Comparison of ENCODE assay signal across 8 cellular contexts in genomic region chr19:57814505-57815246, GRCh38. TPM values are rescaled to one million over a fixed set of nuclear protein-coding genes. Genes with fewer than 3 reads are reported as not detected.
DNase-seq lines count a peak whose midpoint lies in the region; TF ChIP-seq lines count a peak whose summit lies in the region.

Gene ZNF552 (minus strand): TSS chr19:57814913. CDS start chr19:57814743, 170 bp downstream.

- H3K9me2 ChIP-seq in OCI-LY1 (ENCODE audit: low read depth, low read length): no peaks in the 10 kb centered on the region

- no peak within 1 kb of the TSS for H2AFZ ChIP-seq in OCI-LY1 (ENCODE audit: low read length)

- peak within 1 kb of the TSS; percentile 98 for H3K9ac ChIP-seq in HUES6 (ENCODE audit: low read length)
- peak within 1 kb of the TSS; percentile 92 for H3K9ac ChIP-seq in OCI-LY1 (ENCODE audit: low read length)

- no peaks in the 10 kb centered on the region for H3F3A ChIP-seq in OCI-LY1 (ENCODE audit: insufficient read depth, low read length)

- no peak for TF ChIP-seq CTCF in GM20000 (IDR thresholded peaks at IDR 0.05; ENCODE audit: extremely low read depth, missing control alignments)
- no peak for TF ChIP-seq CTCF in OCI-LY1 (IDR thresholded peaks at IDR 0.05; ENCODE audit: low read length)
- no peak for TF ChIP-seq CTCF in epithelial cell of esophagus (IDR thresholded peaks at IDR 0.05; ENCODE audit: insufficient read depth, low read depth, low read length, missing control alignments)

- H3K4me3 ChIP-seq in HUES6 (ENCODE audit: low read depth, low read length): peak within 1 kb of the TSS; percentile 96
- H3K4me3 ChIP-seq in OCI-LY1 (ENCODE audit: low read depth, low read length, poor library complexity, severe bottlenecking): peak within 1 kb of the TSS; percentile 94
- peak within 1 kb of the TSS; percentile 90 for H3K4me3 ChIP-seq in epithelial cell of esophagus (ENCODE audit: low read length)
- H3K4me3 ChIP-seq in mononuclear cell (ENCODE audit: low read length): peak within 1 kb of the TSS; percentile 59

- H3K27ac ChIP-seq in HUES6 (ENCODE audit: low read depth, low read length) (peak within 1 kb of the TSS; percentile 64; the same call in 1 of the 2 replicates), OCI-LY1 (ENCODE audit: low read depth, low read length, poor library complexity, severe bottlenecking) (peak within 1 kb of the TSS; percentile 8)

- peaks cover 9% of the 10 kb centered on the region for H3K79me2 ChIP-seq in OCI-LY1 (ENCODE audit: insufficient read depth, low read length)

- H3K4me1 ChIP-seq in HUES6 (ENCODE audit: control insufficient read depth, insufficient read depth, low read length): peaks cover 20% of the 10 kb centered on the region
- peaks cover 38% of the 10 kb centered on the region for H3K4me1 ChIP-seq in OCI-LY1 (ENCODE audit: insufficient read depth, low read length, severe bottlenecking)
- H3K4me1 ChIP-seq in mononuclear cell (ENCODE audit: insufficient read depth, low read length): peaks cover 39% of the 10 kb centered on the region

- H3K36me3 ChIP-seq in HUES6 (ENCODE audit: control insufficient read depth, insufficient read depth, low read length): peaks cover 25% of the 10 kb centered on the region
- H3K36me3 ChIP-seq in OCI-LY1 (ENCODE audit: insufficient read depth, low read length): peaks cover 16% of the 10 kb centered on the region; the same call in 1 of the 2 replicates

- DNase-seq in COLO668 (lab: John Stamatoyannopoulos, UW; ENCODE audit: unreplicated experiment) (peak; percentile 87), GM20000 (ENCODE audit: low spot score) (peak; percentile 80), activated T-cell treated with anti-CD3 and anti-CD28 coated beads for 1 hour (ENCODE audit: low read depth) (peak; percentile 54), epithelial cell of esophagus (ENCODE audit: low read depth) (peak; percentile 95)
- DNase-seq in stimulated activated CD8-positive, alpha-beta memory T cell treated with anti-CD3 and anti-CD28 coated beads, Interleukin-2, amount 100 ng/mL, for 48 hours (ENCODE audit: low read depth in 2 of 2): peak; percentile 44 to 57

- H3K27me3 ChIP-seq in HUES6 (ENCODE audit: control insufficient read depth, insufficient read depth, low read length) (no peaks in the 10 kb centered on the region), OCI-LY1 (ENCODE audit: insufficient read depth, low read length) (no peaks in the 10 kb centered on the region), mononuclear cell (ENCODE audit: insufficient read depth, low read length) (no peaks in the 10 kb centered on the region)

- H3K9me3 ChIP-seq in HUES6 (ENCODE audit: control insufficient read depth, insufficient read depth, low read depth, low read length): no peaks in the 10 kb centered on the region
- H3K9me3 ChIP-seq in OCI-LY1 (ENCODE audit: low read length): no peaks in the 10 kb centered on the region
- no peaks in the 10 kb centered on the region for H3K9me3 ChIP-seq in mononuclear cell (ENCODE audit: low read depth, low read length)

- no peaks in the 10 kb centered on the region for H4K20me1 ChIP-seq in OCI-LY1 (ENCODE audit: insufficient read depth, low read length)

- peak within 1 kb of the TSS; percentile 92 for H3K4me2 ChIP-seq in OCI-LY1 (ENCODE audit: low read length)

RNA-seq across cellular contexts. Expression of gene ZNF552, which starts in this region (rescaled TPM):
- 13.3 TPM for total RNA-seq in mononuclear cell

Comparison
In these comparisons a context has a peak if more than half of its experiments do, and no peak if none do; other contexts are left out.
1. Peak in every context shown above with its lines: DNase-seq, H3K4me3 ChIP-seq and H3K27ac ChIP-seq.